Comparison of ENCODE assay signal across 8 cellular contexts in genomic region chr1:146386851-146387749, GRCh38.
DNase-seq lines count a peak whose midpoint lies in the region; ATAC-seq and TF ChIP-seq lines count a peak whose summit lies in the region.
"Not testable (repeated sequence)": the region's sequence is repeated elsewhere in the genome, so short reads cannot be mapped to it uniquely, and the experiment has no call there.

No MANE protein-coding gene starts in this region.

- H3K9ac ChIP-seq in MM.1S (ENCODE audit: low read length): peak overlapping the region; percentile 81

- H3K4me1 ChIP-seq in MM.1S (ENCODE audit: low read length); foreskin keratinocyte; thymus (ENCODE audit: control insufficient read depth, insufficient read depth, low read length): not testable (repeated sequence)

- not testable (repeated sequence) for H3K36me3 ChIP-seq in MM.1S (replicated peaks; ENCODE audit: insufficient read depth, low read length); thymus (ENCODE audit: control insufficient read depth, insufficient read depth)

- H3K36me3 Mint-ChIP-seq in HFFc6 (ENCODE audit: low read depth); nephron progenitor cell (ENCODE audit: low read depth): not testable (repeated sequence)

- not testable (repeated sequence) for H3K9me3 Mint-ChIP-seq in HFFc6, nephron progenitor cell

- WGBS in thymus: under 1% methylated on average over 30 of the region's 39 CpGs

- H3K4me3 Mint-ChIP-seq in HFFc6: peak overlapping the region; percentile 94
- peak overlapping the region; percentile 87 for H3K4me3 Mint-ChIP-seq in nephron progenitor cell

- peak overlapping the region; percentile 57; the same call in 1 of the 2 replicates for H3K4me3 ChIP-seq in MM.1S (ENCODE audit: low read length)
- peak overlapping the region; percentile 51 for H3K4me3 ChIP-seq in thymus (ENCODE audit: low read length)

- H3F3A ChIP-seq in MM.1S (ENCODE audit: insufficient read depth, low read length): not testable (repeated sequence)

- H3K9me3 ChIP-seq in MM.1S (replicated peaks; ENCODE audit: insufficient read depth, low read length); thymus (ENCODE audit: control insufficient read depth): not testable (repeated sequence)

- H3K27ac ChIP-seq in MM.1S (ENCODE audit: low read length) (peak overlapping the region; percentile 89), foreskin keratinocyte (peak overlapping the region; percentile 100), thymus (ENCODE audit: low read depth) (peak overlapping the region; percentile 96)

- DNase-seq in GM10248 (ENCODE audit: extremely low spot score) (peak; percentile 56), HFFc6 (peak; percentile 99), MM.1S (peak; percentile 80), SHP77 (lab: John Stamatoyannopoulos, UW) (peak; percentile 96 to 98), foreskin keratinocyte (peak; percentile 93 to 99), nephron progenitor cell (peak; percentile 59)
- peak; percentile 82 for DNase-seq in activated naive CD4-positive, alpha-beta T cell treated with Interleukin-2 at 50 U/mL for 16 hours

- H3K27ac Mint-ChIP-seq in HFFc6 (peak overlapping the region; percentile 100), nephron progenitor cell (peak overlapping the region; percentile 100)

- H3K27me3 ChIP-seq in MM.1S (replicated peaks; ENCODE audit: insufficient read depth, low read length); foreskin keratinocyte; thymus (ENCODE audit: control insufficient read depth, insufficient read depth): not testable (repeated sequence)

- H3K9me2 ChIP-seq in MM.1S (replicated peaks; ENCODE audit: insufficient read depth, low read length): not testable (repeated sequence)

- H3K4me1 Mint-ChIP-seq in HFFc6 (ENCODE audit: low read depth): not testable (repeated sequence)
- peaks cover 21% of the 10 kb centered on the region for H3K4me1 Mint-ChIP-seq in nephron progenitor cell

- H4K20me1 ChIP-seq in MM.1S (ENCODE audit: insufficient read depth, low read length): not testable (repeated sequence)

- not testable (repeated sequence) for TF ChIP-seq CTCF in GM10248 (IDR thresholded peaks at IDR 0.05; ENCODE audit: control extremely low read depth, extremely low read depth, low read depth, missing control alignments); HFFc6 (IDR thresholded peaks at IDR 0.05); MM.1S (IDR thresholded peaks at IDR 0.05; ENCODE audit: low read length); nephron progenitor cell (IDR thresholded peaks at IDR 0.05)
- peak; percentile 12 for TF ChIP-seq CTCF in foreskin keratinocyte (conservative IDR thresholded peaks at IDR 0.05)

- POLR2A ChIA-PET in GM10248 (lab: Yijun Ruan, JAX): interaction anchor here (1.0 to 1.5 kb wide), 3 partner anchors 9 to 697 kb away, joined by 3 to 40 read pairs (median 5); no protein-coding TSS in a partner anchor

- not testable (repeated sequence) for H2AFZ ChIP-seq in MM.1S (ENCODE audit: low read length)

- peak; percentile 90 for ATAC-seq in foreskin keratinocyte

- H3K27me3 Mint-ChIP-seq in HFFc6 (ENCODE audit: insufficient read depth); nephron progenitor cell (ENCODE audit: low read depth, poor library complexity): not testable (repeated sequence)

- CTCF ChIA-PET in GM10248 (lab: Yijun Ruan, JAX): not testable (repeated sequence)

- H3K4me2 ChIP-seq in MM.1S (ENCODE audit: low read depth, low read length): peak overlapping the region; percentile 61

- H3K79me2 ChIP-seq in MM.1S (ENCODE audit: low read length): not testable (repeated sequence)

Comparison
In these comparisons a context has a peak if more than half of its experiments do, and no peak if none do; other contexts are left out.
1. Peak in every context shown above with its lines: DNase-seq, ATAC-seq, H3K4me3 ChIP-seq and H3K27ac ChIP-seq.